ENCODE assay signal across 9 cellular contexts in the genomic region with DNA sequence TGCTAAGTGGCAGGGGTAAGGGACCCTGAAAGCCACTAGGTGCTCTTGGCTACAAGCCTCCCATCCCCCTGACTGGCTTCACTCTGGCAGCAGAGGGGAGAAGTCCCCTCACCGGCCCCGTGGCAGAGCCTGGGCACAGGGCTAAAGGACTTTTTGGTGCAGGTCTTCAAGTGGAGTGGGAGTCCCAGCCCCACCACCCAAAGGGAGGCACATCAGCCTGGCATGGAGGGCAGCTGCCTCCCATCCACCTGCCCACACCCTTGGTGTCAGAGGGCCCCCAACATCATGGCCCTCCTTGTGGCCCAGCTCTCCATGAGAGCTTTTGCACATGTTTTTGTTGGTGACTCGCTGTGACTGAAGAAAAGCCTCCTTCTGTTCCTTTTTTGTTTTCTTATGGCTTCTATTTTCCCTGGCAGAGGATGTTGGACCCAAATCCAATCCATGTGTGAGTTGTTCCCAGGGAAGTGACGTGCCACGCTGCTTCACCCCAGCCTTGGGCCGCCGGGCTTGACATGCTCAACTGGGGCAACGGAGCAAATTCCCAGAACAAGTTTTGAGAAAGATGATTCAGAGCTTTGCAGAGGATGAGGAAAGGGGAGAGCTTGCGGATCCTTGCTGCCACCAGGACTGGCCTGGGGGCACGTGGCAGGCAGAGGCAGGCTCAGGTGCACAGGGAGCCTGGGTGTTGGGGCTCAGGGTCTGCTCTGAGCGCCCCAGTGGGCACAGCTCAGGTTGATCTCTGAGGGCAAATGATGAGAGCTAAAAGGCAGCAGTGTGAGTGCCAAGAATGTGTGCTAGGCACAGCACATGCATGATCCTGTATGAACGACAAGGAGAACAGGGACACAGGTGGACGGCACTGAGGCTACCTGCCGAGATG. TPM values are rescaled to one million over a fixed set of nuclear protein-coding genes. Genes with fewer than 3 reads are reported as not detected.
DNase-seq lines count a peak whose midpoint lies in the region; ATAC-seq lines count a peak whose summit lies in the region.
"Had no signal": no experiment of that assay in that cellular context is flagged by ENCODE, and none has a peak within 500 bp of the region (broad histone marks: within the 10 kb centered on the region; RNA-seq: fewer than 3 reads in every experiment).

No MANE protein-coding gene starts in this region.

- no peak overlapping the region for H3K4me3 ChIP-seq in skeletal muscle cell (ENCODE audit: low read depth, low read length)

- peaks cover 2% of the 10 kb centered on the region for H3K36me3 Mint-ChIP-seq in activated naive CD8-positive, alpha-beta T cell treated with anti-CD3 and anti-CD28 coated beads, Interleukin-2, amount 10 ng/mL, durations not matched to agents 7 days and 5 days

- DNase-seq in EH (ENCODE audit: low read depth) (peak; percentile 95), glomerular visceral epithelial cell (ENCODE audit: extremely low spot score) (peak; percentile 37), skeletal muscle cell (ENCODE audit: low read depth) (peak; percentile 74), DMS 273 (lab: John Stamatoyannopoulos, UW; ENCODE audit: unreplicated experiment) (no peak), DMS153 (lab: John Stamatoyannopoulos, UW) (no peak), iPS-NIHi7 (ENCODE audit: extremely low spot score) (no peak), NCI-H2081 treated with DMSO at 0.1 percent for 48 hours (lab: John Stamatoyannopoulos, UW) (no peak)
- no peak for DNase-seq in activated naive CD8-positive, alpha-beta T cell treated with anti-CD3 and anti-CD28 coated beads, Interleukin-2, amount 10 ng/mL, durations not matched to agents 7 days and 5 days

- H3K27me3 Mint-ChIP-seq in activated naive CD8-positive, alpha-beta T cell treated with anti-CD3 and anti-CD28 coated beads, Interleukin-2, amount 10 ng/mL, durations not matched to agents 7 days and 5 days, result peaks cover 4% of the 10 kb centered on the region

- POLR2A ChIA-PET in activated naive CD8-positive, alpha-beta T cell treated with anti-CD3 and anti-CD28 coated beads, Interleukin-2, amount 10 ng/mL, durations not matched to agents 7 days and 5 days (lab: Charles Lee), result interaction anchor here (1.1 kb wide), 1 partner anchor 22 kb away, joined by 5 read pairs; no protein-coding TSS in a partner anchor

- H3K4me1 Mint-ChIP-seq in activated naive CD8-positive, alpha-beta T cell treated with anti-CD3 and anti-CD28 coated beads, Interleukin-2, amount 10 ng/mL, durations not matched to agents 7 days and 5 days, result peaks cover 28% of the 10 kb centered on the region

- no peak overlapping the region for H3K4me3 Mint-ChIP-seq in activated naive CD8-positive, alpha-beta T cell treated with anti-CD3 and anti-CD28 coated beads, Interleukin-2, amount 10 ng/mL, durations not matched to agents 7 days and 5 days

- H3K9me3 Mint-ChIP-seq in activated naive CD8-positive, alpha-beta T cell treated with anti-CD3 and anti-CD28 coated beads, Interleukin-2, amount 10 ng/mL, durations not matched to agents 7 days and 5 days, result no peaks in the 10 kb centered on the region
- H3K9me3 Mint-ChIP-seq: IgD-negative memory B cell had no signal

- ATAC-seq in activated naive CD8-positive, alpha-beta T cell treated with anti-CD3 and anti-CD28 coated beads, Interleukin-2, amount 10 ng/mL, durations not matched to agents 7 days and 5 days (ENCODE audit: low read depth), result no peak

- peak overlapping the region; percentile 44 for H3K27ac Mint-ChIP-seq in activated naive CD8-positive, alpha-beta T cell treated with anti-CD3 and anti-CD28 coated beads, Interleukin-2, amount 10 ng/mL, durations not matched to agents 7 days and 5 days

RNA-seq across cellular contexts. Expression of a gene that starts 1.9 kb away (rescaled TPM):
- 10 to 100 TPM; 21.5 to 22.0 TPM for total RNA-seq in activated naive CD8-positive, alpha-beta T cell treated with anti-CD3 and anti-CD28 coated beads, Interleukin-2, amount 10 ng/mL, durations not matched to agents 7 days and 5 days

RNA-seq across cellular contexts. Expression of a gene that starts 19.9 kb away (rescaled TPM):
- total RNA-seq in activated naive CD8-positive, alpha-beta T cell treated with anti-CD3 and anti-CD28 coated beads, Interleukin-2, amount 10 ng/mL, durations not matched to agents 7 days and 5 days, result 10 to 100 TPM; 51.0 to 54.5 TPM

RNA-seq across cellular contexts. Expression of a gene that starts 21.1 kb away (rescaled TPM):
- total RNA-seq in activated naive CD8-positive, alpha-beta T cell treated with anti-CD3 and anti-CD28 coated beads, Interleukin-2, amount 10 ng/mL, durations not matched to agents 7 days and 5 days, result 10 to 100 TPM; 99.3 to 99.4 TPM

RNA-seq across cellular contexts. Expression of a gene that starts 36.8 kb away (rescaled TPM):
- total RNA-seq in activated naive CD8-positive, alpha-beta T cell treated with anti-CD3 and anti-CD28 coated beads, Interleukin-2, amount 10 ng/mL, durations not matched to agents 7 days and 5 days, result 1 to 10 TPM in 1 of 2 experiments, under 1 TPM in 1; 0.74 to 2.1 TPM

RNA-seq across cellular contexts. Expression of a gene that starts 38.9 kb away (rescaled TPM):
- total RNA-seq in activated naive CD8-positive, alpha-beta T cell treated with anti-CD3 and anti-CD28 coated beads, Interleukin-2, amount 10 ng/mL, durations not matched to agents 7 days and 5 days, result not detected

Comparison
In these comparisons a context has a peak if more than half of its experiments do, and no peak if none do; other contexts are left out.
1. DNase-seq: peak in EH (single experiment), glomerular visceral epithelial cell (single experiment) and skeletal muscle cell (single experiment); none in activated naive CD8-positive, alpha-beta T cell treated with anti-CD3 and anti-CD28 coated beads, Interleukin-2, amount 10 ng/mL, durations not matched to agents 7 days and 5 days (single experiment), DMS 273 (single experiment), DMS153 (single experiment), iPS-NIHi7 (single experiment) and NCI-H2081 treated with DMSO at 0.1 percent for 48 hours (single experiment).